In genomic region chr10:99370993-99371392, GRCh38 we compare ENCODE assay signal across 8 cellular contexts. TPM values are rescaled to one million over a fixed set of nuclear protein-coding genes. Genes with fewer than 3 reads are reported as not detected.
DNase-seq lines count a peak whose midpoint lies in the region; ATAC-seq, FAIRE-seq and TF ChIP-seq lines count a peak whose summit lies in the region.

No MANE protein-coding gene starts in this region.

- H3K27ac ChIP-seq in left ventricle myocardium inferior (replicated peaks): no peak overlapping the region

- peaks cover 36% of the 10 kb centered on the region for H3K27me3 Mint-ChIP-seq in T-helper 2 cell treated with Interferon-gamma antibody and Interleukin-4, amounts not matched to agents 5 μg/mL and 100 μg/mL, for 36 hours (ENCODE audit: low read depth)
- H3K27me3 Mint-ChIP-seq in activated T-helper 1 cell treated with anti-CD3 and anti-CD28 coated beads, Interleukin-12 subunit alpha, Interleukin-12 subunit beta, Interleukin-2, Interleukin-4 antibody, amounts not matched to agents 30 ng/mL and 10 ng/mL and 1 ng/mL, durations not matched to agents 14 hours and 24 hours and 36 hours (ENCODE audit: insufficient read depth): peaks cover 62% of the 10 kb centered on the region

- intact Hi-C loops in left ventricle myocardium inferior (cut with micrococcal nuclease): no loop called here
- intact Hi-C loops in activated T-helper 1 cell treated with anti-CD3 and anti-CD28 coated beads, Interleukin-12 subunit alpha, Interleukin-12 subunit beta, Interleukin-2, Interleukin-4 antibody, amounts not matched to agents 30 ng/mL and 10 ng/mL and 1 ng/mL, durations not matched to agents 14 hours and 24 hours and 36 hours (cut with micrococcal nuclease): no loop called here

- peak; percentile 73 for ATAC-seq in HG03103 (IDR thresholded peaks at IDR 0.05; ENCODE audit: low read depth, unreplicated experiment)

- H3K27me3 ChIP-seq in left ventricle myocardium inferior (ENCODE audit: low read depth): peaks cover 24% of the 10 kb centered on the region

- no peak overlapping the region for H3K4me3 ChIP-seq in left ventricle myocardium inferior

- H3K4me3 Mint-ChIP-seq in T-helper 2 cell treated with Interferon-gamma antibody and Interleukin-4, amounts not matched to agents 5 μg/mL and 100 μg/mL, for 36 hours: no peak overlapping the region
- no peak overlapping the region for H3K4me3 Mint-ChIP-seq in activated T-helper 1 cell treated with anti-CD3 and anti-CD28 coated beads, Interleukin-12 subunit alpha, Interleukin-12 subunit beta, Interleukin-2, Interleukin-4 antibody, amounts not matched to agents 30 ng/mL and 10 ng/mL and 1 ng/mL, durations not matched to agents 14 hours and 24 hours and 36 hours

- H3K9me3 Mint-ChIP-seq in T-helper 2 cell treated with Interferon-gamma antibody and Interleukin-4, amounts not matched to agents 5 μg/mL and 100 μg/mL, for 36 hours: no peaks in the 10 kb centered on the region
- H3K9me3 Mint-ChIP-seq in activated T-helper 1 cell treated with anti-CD3 and anti-CD28 coated beads, Interleukin-12 subunit alpha, Interleukin-12 subunit beta, Interleukin-2, Interleukin-4 antibody, amounts not matched to agents 30 ng/mL and 10 ng/mL and 1 ng/mL, durations not matched to agents 14 hours and 24 hours and 36 hours: no peaks in the 10 kb centered on the region

- no peaks in the 10 kb centered on the region for H3K4me1 ChIP-seq in left ventricle myocardium inferior

- peak; percentile 83 for FAIRE-seq in GM19239 (lab: Jason Lieb, UNC)

- H3K9me3 ChIP-seq in left ventricle myocardium inferior (replicated peaks): no peaks in the 10 kb centered on the region

- H3K36me3 Mint-ChIP-seq in T-helper 2 cell treated with Interferon-gamma antibody and Interleukin-4, amounts not matched to agents 5 μg/mL and 100 μg/mL, for 36 hours (ENCODE audit: low read depth): no peaks in the 10 kb centered on the region
- no peaks in the 10 kb centered on the region for H3K36me3 Mint-ChIP-seq in activated T-helper 1 cell treated with anti-CD3 and anti-CD28 coated beads, Interleukin-12 subunit alpha, Interleukin-12 subunit beta, Interleukin-2, Interleukin-4 antibody, amounts not matched to agents 30 ng/mL and 10 ng/mL and 1 ng/mL, durations not matched to agents 14 hours and 24 hours and 36 hours (ENCODE audit: low read depth)

- H3K4me1 Mint-ChIP-seq in T-helper 2 cell treated with Interferon-gamma antibody and Interleukin-4, amounts not matched to agents 5 μg/mL and 100 μg/mL, for 36 hours (ENCODE audit: low read depth): peaks cover 7% of the 10 kb centered on the region
- H3K4me1 Mint-ChIP-seq in activated T-helper 1 cell treated with anti-CD3 and anti-CD28 coated beads, Interleukin-12 subunit alpha, Interleukin-12 subunit beta, Interleukin-2, Interleukin-4 antibody, amounts not matched to agents 30 ng/mL and 10 ng/mL and 1 ng/mL, durations not matched to agents 14 hours and 24 hours and 36 hours (ENCODE audit: low read depth): peaks cover 9% of the 10 kb centered on the region

- no peak overlapping the region for H3K27ac Mint-ChIP-seq in T-helper 2 cell treated with Interferon-gamma antibody and Interleukin-4, amounts not matched to agents 5 μg/mL and 100 μg/mL, for 36 hours
- H3K27ac Mint-ChIP-seq in activated T-helper 1 cell treated with anti-CD3 and anti-CD28 coated beads, Interleukin-12 subunit alpha, Interleukin-12 subunit beta, Interleukin-2, Interleukin-4 antibody, amounts not matched to agents 30 ng/mL and 10 ng/mL and 1 ng/mL, durations not matched to agents 14 hours and 24 hours and 36 hours: no peak overlapping the region

- peak; percentile 52 for TF ChIP-seq CTCF in left ventricle myocardium inferior (IDR thresholded peaks at IDR 0.05; ENCODE audit: borderline replicate concordance)

- no peaks in the 10 kb centered on the region for H3K36me3 ChIP-seq in left ventricle myocardium inferior

- peak; percentile 60 for DNase-seq in EL
- peak; percentile 22 for DNase-seq in GM19239 (ENCODE audit: insufficient read length, low spot score)
- peak; percentile 41 to 45 for DNase-seq in SHP77 (lab: John Stamatoyannopoulos, UW)
- DNase-seq in left ventricle myocardium inferior: no peak
- no peak for DNase-seq in T-helper 2 cell treated with Interferon-gamma antibody and Interleukin-4, amounts not matched to agents 5 μg/mL and 100 μg/mL, for 36 hours (ENCODE audit: low spot score)
- no peak for DNase-seq in activated effector memory CD4-positive, alpha-beta T cell treated with Interleukin-2 at 50 U/mL for 16 hours
- no peak for DNase-seq in activated T-helper 1 cell treated with anti-CD3 and anti-CD28 coated beads, Interleukin-12 subunit alpha, Interleukin-12 subunit beta, Interleukin-2, Interleukin-4 antibody, amounts not matched to agents 30 ng/mL and 10 ng/mL and 1 ng/mL, durations not matched to agents 14 hours and 24 hours and 36 hours (ENCODE audit: low spot score)

RNA-seq across cellular contexts. Expression of gene CNNM1, which starts 41.8 kb away (rescaled TPM):
- 0.19 TPM for total RNA-seq in left ventricle myocardium inferior
- 0.20 and 0.21 TPM in 2 replicates for total RNA-seq in activated T-helper 1 cell treated with anti-CD3 and anti-CD28 coated beads, Interleukin-12 subunit alpha, Interleukin-12 subunit beta, Interleukin-2, Interleukin-4 antibody, amounts not matched to agents 30 ng/mL and 10 ng/mL and 1 ng/mL, durations not matched to agents 14 hours and 24 hours and 36 hours

RNA-seq across cellular contexts. Expression of gene GOT1, which starts 59.4 kb away (rescaled TPM):
- total RNA-seq in left ventricle myocardium inferior: 609 TPM
- total RNA-seq in activated T-helper 1 cell treated with anti-CD3 and anti-CD28 coated beads, Interleukin-12 subunit alpha, Interleukin-12 subunit beta, Interleukin-2, Interleukin-4 antibody, amounts not matched to agents 30 ng/mL and 10 ng/mL and 1 ng/mL, durations not matched to agents 14 hours and 24 hours and 36 hours: 35.9 and 36.1 TPM in 2 replicates

Comparison
In these comparisons a context has a peak if more than half of its experiments do, and no peak if none do; other contexts are left out.
1. DNase-seq: peak in EL (single experiment), GM19239 (single experiment) and SHP77 (2 of 2); none in left ventricle myocardium inferior (single experiment), T-helper 2 cell treated with Interferon-gamma antibody and Interleukin-4, amounts not matched to agents 5 μg/mL and 100 μg/mL, for 36 hours (single experiment), activated effector memory CD4-positive, alpha-beta T cell treated with Interleukin-2 at 50 U/mL for 16 hours (single experiment) and activated T-helper 1 cell treated with anti-CD3 and anti-CD28 coated beads, Interleukin-12 subunit alpha, Interleukin-12 subunit beta, Interleukin-2, Interleukin-4 antibody, amounts not matched to agents 30 ng/mL and 10 ng/mL and 1 ng/mL, durations not matched to agents 14 hours and 24 hours and 36 hours (single experiment).
2. RNA of gene GOT1, which starts 59.4 kb away (total RNA-seq): 609 TPM in left ventricle myocardium inferior (single experiment); 35.9 to 36.1 TPM in activated T-helper 1 cell treated with anti-CD3 and anti-CD28 coated beads, Interleukin-12 subunit alpha, Interleukin-12 subunit beta, Interleukin-2, Interleukin-4 antibody, amounts not matched to agents 30 ng/mL and 10 ng/mL and 1 ng/mL, durations not matched to agents 14 hours and 24 hours and 36 hours; every median in the first group is over 10 times any median in the second.